Comparison of ENCODE assay signal across 15 cellular contexts in genomic region chr15:100187677-100188076, GRCh38.
A peak's percentile ranks its signal among the peaks of the same experiment; 100 is the strongest.
DNase-seq lines count a peak whose midpoint lies in the region; ATAC-seq and TF ChIP-seq lines count a peak whose summit lies in the region.
"Had no signal": no experiment of that assay in that cellular context is flagged by ENCODE, and none has a peak within 500 bp of the region (broad histone marks: within the 10 kb centered on the region; RNA-seq: fewer than 3 reads in every experiment).

No MANE protein-coding gene starts in this region.

- H3K4me3 ChIP-seq in coronary artery = no peak overlapping the region
- no peak overlapping the region for H3K4me3 ChIP-seq in mesendoderm (ENCODE audit: low read length)
- H3K4me3 ChIP-seq in spleen = no peak overlapping the region
- H3K4me3 ChIP-seq: BLaER1, GM23338 had no signal

- no peaks in the 10 kb centered on the region for H3K9me3 Mint-ChIP-seq in activated CD8-positive, alpha-beta memory T cell treated with anti-CD3 and anti-CD28 coated beads, Interleukin-2, amount 10 ng/mL, durations not matched to agents 7 days and 5 days (ENCODE audit: low read depth)
- H3K9me3 Mint-ChIP-seq: CD8-positive, alpha-beta memory T cell; GM23338 had no signal

- DNase-seq in activated CD8-positive, alpha-beta memory T cell treated with anti-CD3 and anti-CD28 coated beads, Interleukin-2, amount 10 ng/mL, durations not matched to agents 7 days and 5 days = peak; percentile 7
- DNase-seq in coronary artery (ENCODE audit: low spot score) = peak; percentile 45
- DNase-seq in mesendoderm = peak; percentile 23
- peak; percentile 14 for DNase-seq in spleen
- DNase-seq in iPS-NIHi7 (ENCODE audit: extremely low spot score) = no peak
- DNase-seq: AML-193; CD8-positive, alpha-beta memory T cell; DND-41; GDM1; H9 had no signal

- no peak overlapping the region for H3K4me2 ChIP-seq in mesendoderm (ENCODE audit: low read length)
- H3K4me2 ChIP-seq: BLaER1, GM23338 had no signal

- H3K4me3 Mint-ChIP-seq in activated CD8-positive, alpha-beta memory T cell treated with anti-CD3 and anti-CD28 coated beads, Interleukin-2, amount 10 ng/mL, durations not matched to agents 7 days and 5 days = no peak overlapping the region
- H3K4me3 Mint-ChIP-seq: CD8-positive, alpha-beta memory T cell; GM23338; H9 had no signal

- no peak overlapping the region for H3K9ac ChIP-seq in mesendoderm (ENCODE audit: low read length)
- H3K9ac ChIP-seq: BLaER1 had no signal

- H3K27me3 ChIP-seq in mesendoderm (ENCODE audit: insufficient read depth, low read length, poor library complexity) = no peaks in the 10 kb centered on the region
- H3K27me3 ChIP-seq in spleen (replicated peaks in 1 of 7) = no peaks in the 10 kb centered on the region
- H3K27me3 ChIP-seq: BLaER1 had no signal

- H3K79me1 ChIP-seq in mesendoderm (ENCODE audit: low read length) = no peaks in the 10 kb centered on the region

- H3K79me2 ChIP-seq in mesendoderm (ENCODE audit: control insufficient read depth, insufficient read depth, low read length) = no peaks in the 10 kb centered on the region

- H3K27ac Mint-ChIP-seq in activated CD8-positive, alpha-beta memory T cell treated with anti-CD3 and anti-CD28 coated beads, Interleukin-2, amount 10 ng/mL, durations not matched to agents 7 days and 5 days = no peak overlapping the region
- H3K27ac Mint-ChIP-seq: GM23338, H9 had no signal

- no peak overlapping the region for H2BK15ac ChIP-seq in mesendoderm (replicated peaks; ENCODE audit: low read depth)

- no peak overlapping the region for H4K5ac ChIP-seq in mesendoderm (ENCODE audit: low read length)

- no peak overlapping the region for H2BK5ac ChIP-seq in mesendoderm (ENCODE audit: low read length)

- H3K56ac ChIP-seq in mesendoderm (ENCODE audit: low read length) = no peak overlapping the region

- no peak overlapping the region for H3K23ac ChIP-seq in mesendoderm (ENCODE audit: low read length)

- TF ChIP-seq CTCF in coronary artery (IDR thresholded peaks at IDR 0.05) (no peak), spleen (IDR thresholded peaks at IDR 0.05 in 8 of 11, conservative IDR thresholded peaks at IDR 0.05 in 3 of 11) (no peak)

- H4K8ac ChIP-seq in mesendoderm (ENCODE audit: low read depth, low read length) = no peak overlapping the region

- H3K4me1 ChIP-seq in mesendoderm (ENCODE audit: control insufficient read depth, low read depth, low read length) = peaks cover 9% of the 10 kb centered on the region
- no peaks in the 10 kb centered on the region for H3K4me1 ChIP-seq in spleen
- H3K4me1 ChIP-seq: Caco-2 had no signal

- CTCF ChIA-PET in activated CD8-positive, alpha-beta memory T cell treated with anti-CD3 and anti-CD28 coated beads, Interleukin-2, amount 10 ng/mL, durations not matched to agents 7 days and 5 days (lab: Charles Lee) = no interaction called here

- no peak overlapping the region for H3K18ac ChIP-seq in mesendoderm (ENCODE audit: low read length)

- intact Hi-C loops in spleen (cut with DNase I; ENCODE audit: low total_unique reads) = no loop called here

- H3K36me3 Mint-ChIP-seq in activated CD8-positive, alpha-beta memory T cell treated with anti-CD3 and anti-CD28 coated beads, Interleukin-2, amount 10 ng/mL, durations not matched to agents 7 days and 5 days = peaks cover 1% of the 10 kb centered on the region

- H3K36me3 ChIP-seq in mesendoderm (ENCODE audit: control insufficient read depth, insufficient read depth, low read length) (no peaks in the 10 kb centered on the region), spleen (no peaks in the 10 kb centered on the region)
- H3K36me3 ChIP-seq: BLaER1 had no signal

- no CpG with 5 or more reads among the region's 8 CpGs for whole genome bisulfite sequencing in mesendoderm (ENCODE audit: extremely low coverage, insufficient coverage, low lambda C conversion rate)
- WGBS in spleen, 5 donors = 79 to 95% (median 91%) methylated on average over 8 of the region's 8 CpGs

- TF ChIP-seq POLR2A in spleen (IDR thresholded peaks at IDR 0.05) = no peak

- no peak overlapping the region for H2AK5ac ChIP-seq in mesendoderm (ENCODE audit: low read length)

- no peaks in the 10 kb centered on the region for H3K9me3 ChIP-seq in spleen
- H3K9me3 ChIP-seq: BLaER1, Caco-2 had no signal

- no peak for ATAC-seq in activated CD8-positive, alpha-beta memory T cell treated with anti-CD3 and anti-CD28 coated beads, Interleukin-2, amount 10 ng/mL, durations not matched to agents 7 days and 5 days
- ATAC-seq in HG03442 (IDR thresholded peaks at IDR 0.05; ENCODE audit: unreplicated experiment) = no peak
- no peak for ATAC-seq in HG02870 (IDR thresholded peaks at IDR 0.05; ENCODE audit: unreplicated experiment)
- ATAC-seq: GM23338 had no signal

- H3K27me3 Mint-ChIP-seq in activated CD8-positive, alpha-beta memory T cell treated with anti-CD3 and anti-CD28 coated beads, Interleukin-2, amount 10 ng/mL, durations not matched to agents 7 days and 5 days = peaks cover 2% of the 10 kb centered on the region

- no peak overlapping the region for H2BK120ac ChIP-seq in mesendoderm (ENCODE audit: low read depth, low read length)

- no peak overlapping the region for H3K4ac ChIP-seq in mesendoderm (ENCODE audit: low read depth, low read length)

- H3K4me1 Mint-ChIP-seq in activated CD8-positive, alpha-beta memory T cell treated with anti-CD3 and anti-CD28 coated beads, Interleukin-2, amount 10 ng/mL, durations not matched to agents 7 days and 5 days = no peaks in the 10 kb centered on the region
- H3K4me1 Mint-ChIP-seq: CD8-positive, alpha-beta memory T cell had no signal

- no peak overlapping the region for H3K27ac ChIP-seq in coronary artery
- H3K27ac ChIP-seq in mesendoderm (ENCODE audit: low read depth, low read length) = no peak overlapping the region
- H3K27ac ChIP-seq in spleen = no peak overlapping the region
- H3K27ac ChIP-seq: BLaER1 had no signal
